In the genomic region with DNA sequence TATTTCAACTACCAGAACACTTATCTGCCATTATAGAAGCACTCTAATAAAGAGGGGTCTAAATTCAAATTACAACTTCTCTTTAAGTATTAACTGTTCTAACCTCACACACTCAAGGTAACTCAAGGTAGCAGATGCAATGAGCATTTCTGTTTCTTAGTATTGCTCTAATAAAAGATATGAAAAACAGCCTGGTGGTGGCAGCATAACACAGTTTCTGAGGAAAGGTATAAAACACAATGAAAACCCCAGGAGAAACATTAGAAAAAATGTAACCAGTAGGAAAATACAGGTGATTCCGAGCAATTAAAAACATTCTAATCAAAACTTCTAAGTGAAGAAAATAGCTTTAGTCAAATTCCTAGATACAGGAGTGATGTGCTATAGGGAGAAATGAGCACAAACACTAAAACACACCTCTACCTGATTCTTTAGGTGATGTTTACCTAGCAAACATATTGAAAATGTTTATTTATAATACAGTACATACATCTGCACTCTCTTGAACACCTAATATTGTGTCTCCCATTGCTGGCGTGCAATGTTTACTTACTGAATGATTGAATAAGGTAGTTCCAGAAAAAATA, we compare ENCODE assay signal across 8 cellular contexts. TPM values are rescaled to one million over a fixed set of nuclear protein-coding genes. Genes with fewer than 3 reads are reported as not detected.
DNase-seq lines count a peak whose midpoint lies in the region; ATAC-seq and TF ChIP-seq lines count a peak whose summit lies in the region.

No MANE protein-coding gene starts in this region.

- H3K4me1 Mint-ChIP-seq in MCF 10A (ENCODE audit: insufficient read depth, unreplicated experiment) = peaks cover 5% of the 10 kb centered on the region

- no peak overlapping the region for H3K27ac Mint-ChIP-seq in MCF 10A (ENCODE audit: low read depth, unreplicated experiment)

- no peak for TF ChIP-seq POLR2A in transverse colon (IDR thresholded peaks at IDR 0.05)

- in situ Hi-C loops in transverse colon (cut with MboI; ENCODE audit: low pct_ligation_motif_present in 1 of 4, low pct_unique_long_range_greater_than_20kb in 1 of 4, low sequenced_read_pairs in 3 of 4) = no loop called here

- CTCF ChIA-PET in RWPE1 (lab: Yijun Ruan, JAX) (interaction anchor here (0.6 kb wide), 1 partner anchor 726 kb away, joined by 5 read pairs; no protein-coding TSS in a partner anchor), MCF 10A (lab: Yijun Ruan, JAX) (interaction anchor here (0.5 to 8.9 kb wide), 22 partner anchors 9 to 1693 kb away, joined by 3 to 197 read pairs (median 3); no protein-coding TSS in a partner anchor)

- no peaks in the 10 kb centered on the region for H3K9me3 Mint-ChIP-seq in MCF 10A (ENCODE audit: unreplicated experiment)

- no peak for TF ChIP-seq EP300 in transverse colon (IDR thresholded peaks at IDR 0.05; ENCODE audit: low read depth)

- H3K4me3 ChIP-seq in lower lobe of right lung (no peak overlapping the region), transverse colon (no peak overlapping the region), coronary artery (no peak overlapping the region)

- H3K27ac ChIP-seq in RWPE1 = no peak overlapping the region
- H3K27ac ChIP-seq in lower lobe of right lung = no peak overlapping the region
- H3K27ac ChIP-seq in transverse colon = peak overlapping the region; percentile 28 to 98 (median 96)
- no peak overlapping the region for H3K27ac ChIP-seq in coronary artery

- BruUV-seq in MCF 10A (replicated peaks; lab: Mats Ljungman, UMichigan) = no TSS peak

- ATAC-seq in lower lobe of right lung = no peak

- no peaks in the 10 kb centered on the region for H3K27me3 ChIP-seq in lower lobe of right lung (ENCODE audit: low read depth)
- H3K27me3 ChIP-seq in transverse colon = no peaks in the 10 kb centered on the region

- peaks cover 12% of the 10 kb centered on the region for H3K36me3 ChIP-seq in lower lobe of right lung
- H3K36me3 ChIP-seq in transverse colon = peaks cover 0 to 14% (median 3%) of the 10 kb centered on the region in 4 donors

- TF ChIP-seq CTCF in RWPE1 (conservative IDR thresholded peaks at IDR 0.05; ENCODE audit: low read depth) (peak; percentile 80), MCF 10A (IDR thresholded peaks at IDR 0.05; ENCODE audit: unreplicated experiment) (peak; percentile 46), lower lobe of right lung (IDR thresholded peaks at IDR 0.05) (peak; percentile 58), transverse colon (IDR thresholded peaks at IDR 0.05) (peak; percentile 45 to 76 (median 56)), coronary artery (IDR thresholded peaks at IDR 0.05) (no peak)

- WGBS in transverse colon (ENCODE audit: low coverage in 1 of 2), 2 donors = 19 to 30% methylated on average over 2 of the region's 2 CpGs

- intact Hi-C loops in MCF 10A (cut with micrococcal nuclease) (loop anchor here (1.0 to 5.0 kb wide), 4 partner anchors 17 to 299 kb away; a partner anchor contains a TSS), lower lobe of right lung (cut with DNase I) (no loop called here), transverse colon (cut with DNase I; ENCODE audit: low total_unique reads) (loop anchor here (5.0 kb wide), 1 partner anchor 176 kb away; no protein-coding TSS in a partner anchor)

- peak overlapping the region; percentile 52 for H3K4me3 Mint-ChIP-seq in MCF 10A (ENCODE audit: unreplicated experiment)

- H3K27me3 Mint-ChIP-seq in MCF 10A (ENCODE audit: insufficient read depth, unreplicated experiment) = no peaks in the 10 kb centered on the region

- no peaks in the 10 kb centered on the region for H3K9me3 ChIP-seq in lower lobe of right lung
- no peaks in the 10 kb centered on the region for H3K9me3 ChIP-seq in transverse colon

- H3K36me3 Mint-ChIP-seq in MCF 10A (ENCODE audit: insufficient read depth, unreplicated experiment) = peaks cover 9% of the 10 kb centered on the region

- POLR2A ChIA-PET in RWPE1 (lab: Yijun Ruan, JAX; ENCODE audit: low non-redundant PET) (no interaction called here), MCF 10A (lab: Yijun Ruan, JAX) (interaction anchor here (0.6 to 1.0 kb wide), 2 partner anchors 10 to 198 kb away, joined by 3 to 5 read pairs; no protein-coding TSS in a partner anchor)

- H3K4me1 ChIP-seq in lower lobe of right lung (peaks cover 28% of the 10 kb centered on the region), transverse colon (peaks cover 14 to 37% (median 23%) of the 10 kb centered on the region in 4 donors)

- DNase-seq in activated CD8-positive, alpha-beta memory T cell treated with anti-CD3 and anti-CD28 coated beads for 4 hours (ENCODE audit: low read depth in 2 of 2) = peak; percentile 5 to 19
- no peak for DNase-seq in activated CD8-positive, alpha-beta memory T cell treated with anti-CD3 and anti-CD28 coated beads, Interleukin-2, amount 50 U/mL, for 48 hours
- DNase-seq in LoVo (ENCODE audit: low spot score) (peak; percentile 73), RWPE1 (ENCODE audit: low spot score) (peak; percentile 32), MCF 10A (ENCODE audit: unreplicated experiment) (peak; percentile 63), lower lobe of right lung (no peak), transverse colon (peak; percentile 62), coronary artery (ENCODE audit: low spot score) (no peak)

RNA-seq across cellular contexts. Expression of a gene that starts 3.5 kb away (rescaled TPM):
- total RNA-seq in MCF 10A (2022) = 59.8 and 65.5 TPM in 2 replicates
- 112 TPM for total RNA-seq in lower lobe of right lung
- 100 to 1,000 TPM; 143 to 288 (median 187) TPM for total RNA-seq in transverse colon

Comparison
In these comparisons a context has a peak if more than half of its experiments do, and no peak if none do; other contexts are left out.
1. DNase-seq: peak in activated CD8-positive, alpha-beta memory T cell treated with anti-CD3 and anti-CD28 coated beads for 4 hours (2 of 2), LoVo (single experiment), RWPE1 (single experiment), MCF 10A (single experiment) and transverse colon (single experiment); none in activated CD8-positive, alpha-beta memory T cell treated with anti-CD3 and anti-CD28 coated beads, Interleukin-2, amount 50 U/mL, for 48 hours (single experiment), lower lobe of right lung (single experiment) and coronary artery (single experiment).
2. H3K27ac ChIP-seq: peak in transverse colon (4 of 4); none in RWPE1 (single experiment), lower lobe of right lung (single experiment) and coronary artery (0 of 2).